Comparison of ENCODE assay signal across 13 cellular contexts in genomic region chr7:90824386-90825307, GRCh38.
DNase-seq lines count a peak whose midpoint lies in the region; TF ChIP-seq lines count a peak whose summit lies in the region.
"Had no signal": no experiment of that assay in that cellular context is flagged by ENCODE, and none has a peak within 500 bp of the region (broad histone marks: within the 10 kb centered on the region; RNA-seq: fewer than 3 reads in every experiment).

No MANE protein-coding gene starts in this region.

- TF ChIP-seq CTCF in GM20000 (IDR thresholded peaks at IDR 0.05; ENCODE audit: extremely low read depth, missing control alignments) (no peak), prostate gland (IDR thresholded peaks at IDR 0.05) (no peak)

- DNase-seq in GM04504 (ENCODE audit: low read depth), result peak; percentile 63
- peak; percentile 27 for DNase-seq in RPMI7951 (ENCODE audit: low read depth)
- peak; percentile 88 for DNase-seq in fibroblast of gingiva (ENCODE audit: low read depth)
- DNase-seq in GM20000 (ENCODE audit: low spot score), result no peak
- no peak for DNase-seq in prostate gland (ENCODE audit: low spot score)
- no peak for DNase-seq in neuronal stem cell (ENCODE audit: low spot score)
- no peak for DNase-seq in trophoblast cell
- DNase-seq: H7, hypothalamus, midbrain, NCI-H510A had no signal

- H3K23ac ChIP-seq in neuronal stem cell (ENCODE audit: low read depth, low read length, poor library complexity), result no peak overlapping the region
- no peak overlapping the region for H3K23ac ChIP-seq in trophoblast cell (ENCODE audit: low read length)

- H3K4ac ChIP-seq in neuronal stem cell (ENCODE audit: low read length), result no peak overlapping the region
- H3K4ac ChIP-seq in trophoblast cell (ENCODE audit: low read depth, low read length), result no peak overlapping the region

- H2BK12ac ChIP-seq in neuronal stem cell (ENCODE audit: low read length) (no peak overlapping the region), trophoblast cell (ENCODE audit: low read length) (no peak overlapping the region)

- H2BK5ac ChIP-seq in neuronal stem cell (ENCODE audit: low read length), result no peak overlapping the region
- no peak overlapping the region for H2BK5ac ChIP-seq in trophoblast cell (ENCODE audit: low read depth, low read length, poor library complexity)

- H2AK5ac ChIP-seq in neuronal stem cell (ENCODE audit: low read depth, low read length) (no peak overlapping the region), trophoblast cell (ENCODE audit: low read length) (no peak overlapping the region)

- H3K79me1 ChIP-seq in neuronal stem cell (ENCODE audit: low read depth, low read length) (no peaks in the 10 kb centered on the region), trophoblast cell (ENCODE audit: low read length) (no peaks in the 10 kb centered on the region)

- H3K9me3 ChIP-seq in skeletal muscle satellite cell (replicated peaks; ENCODE audit: low read length) (no peaks in the 10 kb centered on the region), prostate gland (no peaks in the 10 kb centered on the region), neuronal stem cell (replicated peaks in 1 of 2; ENCODE audit: control insufficient read depth in 2 of 2, insufficient read depth in 1 of 2, low read depth in 1 of 2, low read length in 2 of 2) (peaks cover under 1 to 11% of the 10 kb centered on the region in 2 donors), trophoblast cell (ENCODE audit: insufficient read depth, low read depth, low read length) (peaks cover under 1% of the 10 kb centered on the region)

- H3K4me1 ChIP-seq in skeletal muscle satellite cell (ENCODE audit: control insufficient read depth, insufficient read depth, low read length) (peaks cover 29% of the 10 kb centered on the region), prostate gland (replicated peaks) (no peaks in the 10 kb centered on the region), neuronal stem cell (ENCODE audit: control insufficient read depth in 2 of 2, insufficient read depth in 1 of 2, low read depth in 1 of 2, low read length in 2 of 2) (no peaks in the 10 kb centered on the region), trophoblast cell (ENCODE audit: control insufficient read depth in 1 of 2, insufficient read depth in 2 of 2, low read length in 2 of 2) (no peaks in the 10 kb centered on the region)

- H2AFZ ChIP-seq in neuronal stem cell (ENCODE audit: low read length) (no peak overlapping the region), trophoblast cell (ENCODE audit: insufficient read depth, low read length, poor library complexity) (no peak overlapping the region)

- no peaks in the 10 kb centered on the region for H3K36me3 ChIP-seq in skeletal muscle satellite cell (ENCODE audit: insufficient read depth, low read length)
- no peaks in the 10 kb centered on the region for H3K36me3 ChIP-seq in prostate gland
- peaks cover 0 to 3% of the 10 kb centered on the region in 2 donors for H3K36me3 ChIP-seq in neuronal stem cell (replicated peaks in 1 of 2; ENCODE audit: control insufficient read depth in 2 of 2, insufficient read depth in 2 of 2, low read length in 2 of 2)
- H3K36me3 ChIP-seq in trophoblast cell (ENCODE audit: control insufficient read depth in 1 of 2, insufficient read depth in 2 of 2, low read length in 2 of 2), result peaks cover 0 to 2% of the 10 kb centered on the region in 2 experiments

- intact Hi-C loops in prostate gland (cut with DNase I), result no loop called here

- H3K9ac ChIP-seq in skeletal muscle satellite cell (ENCODE audit: low read depth, low read length), result peak overlapping the region; percentile 49
- no peak overlapping the region for H3K9ac ChIP-seq in neuronal stem cell (ENCODE audit: low read depth, low read length, poor library complexity)
- H3K9ac ChIP-seq in trophoblast cell (ENCODE audit: low read length), result no peak overlapping the region

- H2BK15ac ChIP-seq in neuronal stem cell (ENCODE audit: low read length), result no peak overlapping the region

- H4K12ac ChIP-seq in trophoblast cell (ENCODE audit: low read depth, low read length), result no peak overlapping the region

- H4K91ac ChIP-seq in neuronal stem cell (ENCODE audit: low read depth, low read length, poor library complexity), result no peak overlapping the region
- no peak overlapping the region for H4K91ac ChIP-seq in trophoblast cell (ENCODE audit: low read depth, low read length)

- H4K8ac ChIP-seq in neuronal stem cell (ENCODE audit: low read depth, low read length), result no peak overlapping the region
- H4K8ac ChIP-seq in trophoblast cell (ENCODE audit: low read depth, low read length), result no peak overlapping the region

- H3K14ac ChIP-seq in neuronal stem cell (ENCODE audit: low read length) (no peak overlapping the region), trophoblast cell (ENCODE audit: low read length) (no peak overlapping the region)

- H2BK120ac ChIP-seq in neuronal stem cell (ENCODE audit: low read depth, low read length) (no peak overlapping the region), trophoblast cell (ENCODE audit: insufficient read depth, low read length, poor library complexity) (no peak overlapping the region)

- no peak for TF ChIP-seq POLR2A in prostate gland (IDR thresholded peaks at IDR 0.05)

- H3K27ac ChIP-seq in prostate gland, result no peak overlapping the region
- H3K27ac ChIP-seq in neuronal stem cell (replicated peaks; ENCODE audit: low read length), result no peak overlapping the region
- no peak overlapping the region for H3K27ac ChIP-seq in trophoblast cell (ENCODE audit: low read depth, low read length)

- H3K4me2 ChIP-seq in skeletal muscle satellite cell (ENCODE audit: low read length), result peak overlapping the region; percentile 53
- no peak overlapping the region for H3K4me2 ChIP-seq in neuronal stem cell (ENCODE audit: insufficient read depth, low read length, poor library complexity, severe bottlenecking)
- no peak overlapping the region for H3K4me2 ChIP-seq in trophoblast cell (ENCODE audit: low read length)

- 50% methylated on average over 5 of the region's 5 CpGs for WGBS in prostate gland
- no CpG with 5 or more reads among the region's 5 CpGs for WGBS in neuronal stem cell (ENCODE audit: extremely low coverage in 2 of 2, insufficient read length in 2 of 2, insufficient replicate concordance in 1 of 2), 2 donors
- no CpG with 5 or more reads among the region's 5 CpGs for WGBS in trophoblast cell (ENCODE audit: extremely low coverage, insufficient coverage, insufficient read length)

- H3K79me2 ChIP-seq in trophoblast cell (ENCODE audit: control insufficient read depth, insufficient read depth, low read length, poor library complexity), result no peaks in the 10 kb centered on the region

- no peaks in the 10 kb centered on the region for H3K27me3 ChIP-seq in skeletal muscle satellite cell (ENCODE audit: control insufficient read depth, insufficient read depth, low read length)
- H3K27me3 ChIP-seq in prostate gland (replicated peaks; ENCODE audit: insufficient read depth), result no peaks in the 10 kb centered on the region
- no peaks in the 10 kb centered on the region for H3K27me3 ChIP-seq in neuronal stem cell (ENCODE audit: control insufficient read depth in 3 of 3, insufficient read depth in 3 of 3, low read depth in 1 of 3, low read length in 3 of 3)
- H3K27me3 ChIP-seq in trophoblast cell (ENCODE audit: insufficient read depth, low read length), result no peaks in the 10 kb centered on the region

- no peak overlapping the region for H3K4me3 ChIP-seq in skeletal muscle satellite cell (ENCODE audit: low read length)
- no peak overlapping the region for H3K4me3 ChIP-seq in prostate gland
- no peak overlapping the region for H3K4me3 ChIP-seq in neuronal stem cell (ENCODE audit: low read length in 2 of 2)
- no peak overlapping the region for H3K4me3 ChIP-seq in trophoblast cell (ENCODE audit: low read depth, low read length)
- H3K4me3 ChIP-seq: skin epidermis had no signal

- no peak overlapping the region for H3K18ac ChIP-seq in neuronal stem cell (ENCODE audit: low read length)
- no peak overlapping the region for H3K18ac ChIP-seq in trophoblast cell (ENCODE audit: low read length)

Comparison
In these comparisons a context has a peak if more than half of its experiments do, and no peak if none do; other contexts are left out.
1. DNase-seq: peak in GM04504 (single experiment), RPMI7951 (single experiment) and fibroblast of gingiva (single experiment); none in GM20000 (single experiment), prostate gland (single experiment), neuronal stem cell (single experiment) and trophoblast cell (0 of 2).